ENCODE assay signal across 27 cellular contexts in genomic region chr5:180395540-180396274, GRCh38. TPM values are rescaled to one million over a fixed set of nuclear protein-coding genes. Genes with fewer than 3 reads are reported as not detected.
DNase-seq lines count a peak whose midpoint lies in the region; ATAC-seq and TF ChIP-seq lines count a peak whose summit lies in the region.
"Had no signal": no experiment of that assay in that cellular context is flagged by ENCODE, and none has a peak within 500 bp of the region (broad histone marks: within the 10 kb centered on the region; RNA-seq: fewer than 3 reads in every experiment).

No MANE protein-coding gene starts in this region.

- no peaks in the 10 kb centered on the region for H3K9me3 Mint-ChIP-seq in nephron
- H3K9me3 Mint-ChIP-seq: activated T-cell treated with anti-CD3 and anti-CD28 coated beads, Interleukin-2, amount 50 U/mL, for 72 hours; central memory CD8-positive, alpha-beta T cell; GM23338; stimulated activated memory B cell treated with anti-CD40 and anti-IgM and Interleukin-4, amounts not matched to agents 10 μg/mL and 1 μg/mL and 100 μg/mL, for 72 hours had no signal

- H3K4me3 ChIP-seq in uterus = no peak overlapping the region
- H3K4me3 ChIP-seq: GM23338, heart right ventricle, testis had no signal

- no peak for TF ChIP-seq POLR2A in uterus (IDR thresholded peaks at IDR 0.05)

- H3K9me3 ChIP-seq in uterus = no peaks in the 10 kb centered on the region
- H3K9me3 ChIP-seq: heart right ventricle, testis had no signal

- ATAC-seq in HG03108 (IDR thresholded peaks at IDR 0.05; ENCODE audit: unreplicated experiment) = no peak
- ATAC-seq: activated T-cell treated with anti-CD3 and anti-CD28 coated beads, Interleukin-2, amount 50 U/mL, for 72 hours; GM23338; stimulated activated memory B cell treated with anti-CD40 and anti-IgM and Interleukin-4, amounts not matched to agents 10 μg/mL and 1 μg/mL and 100 μg/mL, for 72 hours had no signal

- H3K36me3 ChIP-seq in uterus = no peaks in the 10 kb centered on the region
- H3K36me3 ChIP-seq: heart right ventricle had no signal

- DNase-seq in Daoy (ENCODE audit: low read depth) = peak; percentile 30
- DNase-seq in M059J (ENCODE audit: low read depth) = peak; percentile 35
- peak; percentile 69 for DNase-seq in cerebellar cortex (ENCODE audit: low spot score)
- no peak for DNase-seq in uterus
- DNase-seq in hippocampal formation (lab: John Stamatoyannopoulos, UW) = no peak
- DNase-seq in stimulated activated naive CD4-positive, alpha-beta T cell treated with Interleukin-2 at 50 U/mL for 16 hours (lab: John Stamatoyannopoulos, UW) = no peak
- DNase-seq: activated CD4-positive, alpha-beta T cell treated with anti-CD3 and anti-CD28 coated beads for 48 hours; activated naive CD4-positive, alpha-beta T cell treated with anti-CD3 and anti-CD28 coated beads, Interleukin-2, amount 50 U/mL, for 16 hours; activated T-cell treated with anti-CD3 and anti-CD28 coated beads, Interleukin-2, amount 50 U/mL, for 72 hours; anterior cingulate cortex; CD4-positive, alpha-beta memory T cell; DMS79 treated with DMSO at 0.1 percent for 48 hours; heart right ventricle; midbrain; NCI-H1092; NCI-H2029; NCI-H345; stimulated activated CD4-positive, alpha-beta T cell treated with anti-CD3 and anti-CD28 coated beads, Interleukin-1b, Interleukin-23, amount 100 ng/mL, for 48 hours; testis had no signal

- intact Hi-C loops in uterus (cut with DNase I; ENCODE audit: low total_unique reads) = no loop called here

- TF ChIP-seq CTCF in nephron (IDR thresholded peaks at IDR 0.05; ENCODE audit: unreplicated experiment in 3 of 3) (no peak), uterus (IDR thresholded peaks at IDR 0.05) (no peak)

- no peak overlapping the region for H3K4me3 Mint-ChIP-seq in nephron
- H3K4me3 Mint-ChIP-seq: activated T-cell treated with anti-CD3 and anti-CD28 coated beads, Interleukin-2, amount 50 U/mL, for 72 hours; CD4-positive, alpha-beta memory T cell; central memory CD8-positive, alpha-beta T cell; GM23338; stimulated activated memory B cell treated with anti-CD40 and anti-IgM and Interleukin-4, amounts not matched to agents 10 μg/mL and 1 μg/mL and 100 μg/mL, for 72 hours had no signal

- peaks cover 5% of the 10 kb centered on the region for H3K27me3 Mint-ChIP-seq in nephron (ENCODE audit: low read depth)

- H3K27ac Mint-ChIP-seq in nephron = peak overlapping the region in 2 of 3 experiments; percentile 35 to 46
- H3K27ac Mint-ChIP-seq: activated T-cell treated with anti-CD3 and anti-CD28 coated beads, Interleukin-2, amount 50 U/mL, for 72 hours; CD4-positive, alpha-beta memory T cell; GM23338; progenitor cell of endocrine pancreas; stimulated activated memory B cell treated with anti-CD40 and anti-IgM and Interleukin-4, amounts not matched to agents 10 μg/mL and 1 μg/mL and 100 μg/mL, for 72 hours had no signal

- H3K4me1 Mint-ChIP-seq in nephron = peaks cover 19% of the 10 kb centered on the region
- H3K4me1 Mint-ChIP-seq: CD4-positive, alpha-beta memory T cell; central memory CD8-positive, alpha-beta T cell; GM23338; stimulated activated memory B cell treated with anti-CD40 and anti-IgM and Interleukin-4, amounts not matched to agents 10 μg/mL and 1 μg/mL and 100 μg/mL, for 72 hours had no signal

- no peaks in the 10 kb centered on the region for H3K27me3 ChIP-seq in uterus
- H3K27me3 ChIP-seq: testis had no signal

- H3K27ac ChIP-seq in uterus = no peak overlapping the region
- H3K27ac ChIP-seq: heart right ventricle, testis had no signal

- H3K36me3 Mint-ChIP-seq in nephron (ENCODE audit: low read depth) = no peaks in the 10 kb centered on the region
- H3K36me3 Mint-ChIP-seq: CD4-positive, alpha-beta memory T cell; stimulated activated memory B cell treated with anti-CD40 and anti-IgM and Interleukin-4, amounts not matched to agents 10 μg/mL and 1 μg/mL and 100 μg/mL, for 72 hours had no signal

- H3K4me1 ChIP-seq in uterus = no peaks in the 10 kb centered on the region
- H3K4me1 ChIP-seq: heart right ventricle, testis had no signal

RNA-seq across cellular contexts. Expression of gene GFPT2, which starts 42.6 kb away (rescaled TPM):
- 124 and 133 TPM in 2 replicates for total RNA-seq in Daoy (2014; rRNA removed; shearing (Covaris generic))
- total RNA-seq in M059J (2014; rRNA removed; shearing (Covaris generic)) = 1.9 and 6.2 TPM in 2 replicates
- total RNA-seq in uterus = 100 to 1,000 TPM in 1 of 4 donors, 10 to 100 TPM in 3; 18.2 to 118 (median 47.8) TPM
- total RNA-seq: OCI-LY7; T-helper 1 cell treated with Interleukin-12 subunit alpha and Interleukin-12 subunit beta and Interleukin-4 antibody, amounts not matched to agents 30 ng/mL and 1 ng/mL, for 36 hours had no signal

Comparison
In these comparisons a context has a peak if more than half of its experiments do, and no peak if none do; other contexts are left out.
1. DNase-seq: peak in Daoy (single experiment), M059J (single experiment) and cerebellar cortex (single experiment); none in uterus (0 of 2), hippocampal formation (0 of 2) and stimulated activated naive CD4-positive, alpha-beta T cell treated with Interleukin-2 at 50 U/mL for 16 hours (single experiment).